In genomic region chr12:65192963-65193516, GRCh38 we compare ENCODE assay signal across 18 cellular contexts. TPM values are rescaled to one million over a fixed set of nuclear protein-coding genes. Genes with fewer than 3 reads are reported as not detected.
A peak's percentile ranks its signal among the peaks of the same experiment; 100 is the strongest.
DNase-seq lines count a peak whose midpoint lies in the region; ATAC-seq, FAIRE-seq and TF ChIP-seq lines count a peak whose summit lies in the region.
"Had no signal": no experiment of that assay in that cellular context is flagged by ENCODE, and none has a peak within 500 bp of the region (broad histone marks: within the 10 kb centered on the region; RNA-seq: fewer than 3 reads in every experiment).

No MANE protein-coding gene starts in this region.

- H2AFZ ChIP-seq in GM12878 (ENCODE audit: control insufficient read depth, low read depth, low read length): no peak overlapping the region

- RAD21 ChIA-PET in GM12878 (lab: Charles Lee; ENCODE audit: unreplicated experiment): interaction anchor here (1.0 to 2.1 kb wide), 3 partner anchors 16 to 36 kb away, joined by 3 to 7 read pairs (median 7); partner anchors contain the start of gene LEMD3

- TF ChIP-seq POLR2A in GM12878 (IDR thresholded peaks at IDR 0.05; ENCODE audit: low read depth, low read length): no peak

- no TSS peak for BruUV-seq in GM12878 (replicated peaks; lab: Mats Ljungman, UMichigan)

- peaks cover 84 to 87% of the 10 kb centered on the region in 2 donors for H3K4me1 Mint-ChIP-seq in natural killer cell
- peaks cover 49 to 55% of the 10 kb centered on the region in 2 donors for H3K4me1 Mint-ChIP-seq in natural killer cell treated with Interleukin-12 subunit alpha and Interleukin-12 subunit beta and Interleukin-15 and Interleukin-18, amount 100 ng/mL, for 72 hours (ENCODE audit: low read depth in 2 of 2)
- H3K4me1 Mint-ChIP-seq in stimulated activated naive CD8-positive, alpha-beta T cell treated with anti-CD3 and anti-CD28 coated beads, Interleukin-15, amount 100 ng/mL, for 72 hours: peaks cover 92% of the 10 kb centered on the region

- POLR2A ChIA-PET in GM12878 (lab: Charles Lee): interaction anchor here (0.9 to 1.3 kb wide), 2 partner anchors 16 to 24 kb away, joined by 3 to 4 read pairs; no protein-coding TSS in a partner anchor

- no peaks in the 10 kb centered on the region for H3K36me3 ChIP-seq in GM12878 (ENCODE audit: control insufficient read depth in 2 of 2, insufficient read depth in 2 of 2, low read length in 1 of 2)

- intact Hi-C loops in natural killer cell (cut with micrococcal nuclease) (no loop called here), GM12878 (cut with micrococcal nuclease; ENCODE audit: unreplicated experiment) (no loop called here)

- no peaks in the 10 kb centered on the region for H3K27me3 Mint-ChIP-seq in natural killer cell (ENCODE audit: low read depth in 2 of 2)
- H3K27me3 Mint-ChIP-seq in natural killer cell treated with Interleukin-12 subunit alpha and Interleukin-12 subunit beta and Interleukin-15 and Interleukin-18, amount 100 ng/mL, for 72 hours: no peaks in the 10 kb centered on the region
- H3K27me3 Mint-ChIP-seq in stimulated activated naive CD8-positive, alpha-beta T cell treated with anti-CD3 and anti-CD28 coated beads, Interleukin-15, amount 100 ng/mL, for 72 hours: no peaks in the 10 kb centered on the region
- H3K27me3 Mint-ChIP-seq: central memory CD8-positive, alpha-beta T cell had no signal

- FAIRE-seq in GM12878 (lab: Jason Lieb, UNC): no peak
- FAIRE-seq: endometrium, frontal cortex, TTC549 had no signal

- CTCF ChIA-PET in GM12878 (lab: Yijun Ruan, JAX): interaction anchor here (0.6 to 1.5 kb wide), 3 partner anchors 16 to 302 kb away, joined by 3 to 5 read pairs (median 4); no protein-coding TSS in a partner anchor

- SMC1A ChIA-PET in GM12878 (lab: Charles Lee; ENCODE audit: uncharacterized antibody, unreplicated experiment): interaction anchor here (0.6 to 5.6 kb wide), 7 partner anchors 9 to 1005 kb away, joined by 3 to 56 read pairs (median 5); partner anchors contain the start of gene LEMD3

- peaks cover 73% of the 10 kb centered on the region for H3K79me2 ChIP-seq in GM12878 (ENCODE audit: control insufficient read depth, insufficient read depth, low read length)

- no peak overlapping the region for H3K4me3 ChIP-seq in GM12878
- H3K4me3 ChIP-seq: testis had no signal

- H3K27ac Mint-ChIP-seq in natural killer cell: peak overlapping the region in 1 of 2 donors; percentile 67
- no peak overlapping the region for H3K27ac Mint-ChIP-seq in natural killer cell treated with Interleukin-12 subunit alpha and Interleukin-12 subunit beta and Interleukin-15 and Interleukin-18, amount 100 ng/mL, for 72 hours
- no peak overlapping the region for H3K27ac Mint-ChIP-seq in stimulated activated naive CD8-positive, alpha-beta T cell treated with anti-CD3 and anti-CD28 coated beads, Interleukin-15, amount 100 ng/mL, for 72 hours
- H3K27ac Mint-ChIP-seq: activated naive CD4-positive, alpha-beta T cell treated with anti-CD3 and anti-CD28 coated beads for 36 hours had no signal

- H3K9me3 ChIP-seq in GM12878 (replicated peaks; ENCODE audit: control insufficient read depth, insufficient read depth, low read length): peaks cover 9% of the 10 kb centered on the region; the same call in 2 of the 3 replicates
- H3K9me3 ChIP-seq: testis had no signal

- H4K20me1 ChIP-seq in GM12878 (ENCODE audit: control insufficient read depth, insufficient read depth): no peaks in the 10 kb centered on the region

- no peak for TF ChIP-seq RAD21 in GM12878 (IDR thresholded peaks at IDR 0.05; ENCODE audit: insufficient read depth, low read depth, low read length)

- peaks cover 2 to 3% of the 10 kb centered on the region in 2 donors for H3K9me3 Mint-ChIP-seq in natural killer cell
- peaks cover 5% of the 10 kb centered on the region for H3K9me3 Mint-ChIP-seq in natural killer cell treated with Interleukin-12 subunit alpha and Interleukin-12 subunit beta and Interleukin-15 and Interleukin-18, amount 100 ng/mL, for 72 hours
- peaks cover 14 to 15% of the 10 kb centered on the region in 2 donors for H3K9me3 Mint-ChIP-seq in stimulated activated naive CD8-positive, alpha-beta T cell treated with anti-CD3 and anti-CD28 coated beads, Interleukin-15, amount 100 ng/mL, for 72 hours

- no peak for TF ChIP-seq CTCF in natural killer cell (IDR thresholded peaks at IDR 0.05)
- no peak for TF ChIP-seq CTCF in GM12878 (IDR thresholded peaks at IDR 0.05 in 2 of 3, conservative IDR thresholded peaks at IDR 0.05 in 1 of 3; ENCODE audit: control insufficient read depth in 2 of 3, extremely low read depth in 1 of 3, insufficient read depth in 1 of 3, low read depth in 3 of 3, low read length in 3 of 3)

- no peaks in the 10 kb centered on the region for H3K36me3 Mint-ChIP-seq in natural killer cell
- H3K36me3 Mint-ChIP-seq in natural killer cell treated with Interleukin-12 subunit alpha and Interleukin-12 subunit beta and Interleukin-15 and Interleukin-18, amount 100 ng/mL, for 72 hours: peaks cover 4% of the 10 kb centered on the region

- no peak overlapping the region for H3K27ac ChIP-seq in GM12878 (ENCODE audit: control insufficient read depth, insufficient read depth)
- H3K27ac ChIP-seq: testis had no signal

- H3K9ac ChIP-seq in GM12878 (ENCODE audit: control insufficient read depth, insufficient read depth, low read length): no peak overlapping the region

- no peaks in the 10 kb centered on the region for H3K27me3 ChIP-seq in GM12878 (replicated peaks in 1 of 2; ENCODE audit: control insufficient read depth in 2 of 2, insufficient read depth in 2 of 2, low read length in 1 of 2)
- H3K27me3 ChIP-seq: testis had no signal

- DNase-seq in natural killer cell (no peak), MV-4-11 (lab: John Stamatoyannopoulos, UW) (peak; percentile 65), GM12878 (ENCODE audit: low read depth, low spot score) (no peak), cerebellar nuclear complex (lab: John Stamatoyannopoulos, UW) (no peak), mesenteric fat pad (ENCODE audit: low spot score) (no peak)
- DNase-seq in natural killer cell treated with Interleukin-12 subunit alpha and Interleukin-12 subunit beta and Interleukin-15 and Interleukin-18, amount 100 ng/mL, for 72 hours (ENCODE audit: low spot score): no peak
- no peak for DNase-seq in stimulated activated naive CD8-positive, alpha-beta T cell treated with anti-CD3 and anti-CD28 coated beads, Interleukin-15, amount 100 ng/mL, for 72 hours
- DNase-seq: activated naive CD4-positive, alpha-beta T cell treated with anti-CD3 and anti-CD28 coated beads for 36 hours; NCI-H2171; posterior cingulate gyrus; stimulated activated CD4-positive, alpha-beta T cell treated with anti-CD3 and anti-CD28 coated beads, Interleukin-15, amount 100 ng/mL, for 24 hours; testis had no signal

- H3K4me1 ChIP-seq in GM12878 (ENCODE audit: control insufficient read depth, insufficient read depth, low read length): peaks cover 23% of the 10 kb centered on the region
- H3K4me1 ChIP-seq: testis had no signal

- peak overlapping the region; percentile 52 for H3K4me3 Mint-ChIP-seq in natural killer cell
- no peak overlapping the region for H3K4me3 Mint-ChIP-seq in natural killer cell treated with Interleukin-12 subunit alpha and Interleukin-12 subunit beta and Interleukin-15 and Interleukin-18, amount 100 ng/mL, for 72 hours
- peak overlapping the region; percentile 46 to 67 for H3K4me3 Mint-ChIP-seq in stimulated activated naive CD8-positive, alpha-beta T cell treated with anti-CD3 and anti-CD28 coated beads, Interleukin-15, amount 100 ng/mL, for 72 hours
- H3K4me3 Mint-ChIP-seq: activated naive CD4-positive, alpha-beta T cell treated with anti-CD3 and anti-CD28 coated beads for 36 hours; central memory CD8-positive, alpha-beta T cell had no signal

- in situ Hi-C loops in GM12878 (cut with MboI): no loop called here

- no peak overlapping the region for H3K4me2 ChIP-seq in GM12878 (ENCODE audit: control insufficient read depth, insufficient read depth)

- ATAC-seq in natural killer cell (no peak), GM12878 (no peak), HG02970 (IDR thresholded peaks at IDR 0.05; ENCODE audit: low FRiP score, unreplicated experiment) (no peak)
- ATAC-seq in natural killer cell treated with Interleukin-12 subunit alpha and Interleukin-12 subunit beta and Interleukin-15 and Interleukin-18, amount 100 ng/mL, for 72 hours: no peak
- no peak for ATAC-seq in stimulated activated naive CD8-positive, alpha-beta T cell treated with anti-CD3 and anti-CD28 coated beads, Interleukin-15, amount 100 ng/mL, for 72 hours
- ATAC-seq: HCT116 had no signal

- WGBS in GM12878 (ENCODE audit: insufficient coverage, insufficient replicate concordance, low lambda C conversion rate, missing lambda C conversion rate): 83% methylated on average over 9 of the region's 9 CpGs

- no peak for TF ChIP-seq EP300 in GM12878 (IDR thresholded peaks at IDR 0.05; ENCODE audit: borderline replicate concordance in 1 of 2, control insufficient read depth in 1 of 2, low read depth in 2 of 2, low read length in 2 of 2)

TF ChIP-seq in GM12878, 131 proteins besides CTCF, POLR2A, EP300 and RAD21 (continues in another document):
- TF ChIP-seq SP1 (IDR thresholded peaks at IDR 0.05; ENCODE audit: low read depth, low read length) (no peak), STAT1 (conservative IDR thresholded peaks at IDR 0.05) (no peak), MEF2B (IDR thresholded peaks at IDR 0.05; ENCODE audit: partially characterized antibody, poor library complexity, severe bottlenecking) (no peak), NR2F1 (conservative IDR thresholded peaks at IDR 0.05) (peak; percentile 65), MYC (IDR thresholded peaks at IDR 0.05; ENCODE audit: insufficient read depth, insufficient read length, insufficient replicate concordance, low read length, severe bottlenecking) (no peak)

RNA-seq across cellular contexts. Expression of gene LEMD3, which starts 23.7 kb away (rescaled TPM):
- total RNA-seq in natural killer cell (10 to 100 TPM; 67.3 to 76.2 (median 71.1) TPM), GM12878 (2014; rRNA removed) (23.8 and 24.8 TPM in 2 replicates), GM12878 (2014; rRNA removed; fragmentation: Illumina TruSeq; extraction: Trizol) (19.4 and 19.6 TPM in 2 replicates), GM12878 (2021) (23.6 and 26.0 TPM in 2 replicates), mesenteric fat pad (26.1 TPM)
- total RNA-seq in natural killer cell treated with Interleukin-12 subunit alpha and Interleukin-12 subunit beta and Interleukin-15 and Interleukin-18, amount 100 ng/mL, for 72 hours: 10 to 100 TPM; 39.4 to 39.9 TPM
- 71.8 and 93.9 TPM in 2 replicates for total RNA-seq in GM12878 (2013; cell fraction: nucleolus; rRNA removed)
- polyA plus RNA-seq in GM12878 (2011; ENCODE audit: low read depth): 4.1 TPM
- polyA plus RNA-seq in GM12878 (2011; rRNA removed) (21.3 and 29.5 TPM in 2 replicates), GM12878 (2014; fragmentation: Illumina TruSeq; extraction: Trizol) (17.7 and 31.1 TPM in 2 replicates), GM12878 (2014; fragmentation: Nextera tagmentation; extraction: Ambion mirVana) (1 to 10 TPM; 7.5 to 9.0 TPM), GM12878 (2014; rRNA removed) (12.0 and 17.8 TPM in 2 replicates), GM12878 (2016; fragmentation: Nextera tagmentation; extraction: Ambion mirVana) (10 to 100 TPM; 14.6 to 15.4 TPM)
- 6.5 and 7.0 TPM in 2 replicates for polyA plus RNA-seq in GM12878 (2011; cell fraction: cytosol; rRNA removed)
- polyA plus RNA-seq in GM12878 (2011; cell fraction: nucleus; rRNA removed): 20.1 and 23.8 TPM in 2 replicates
- polyA plus RNA-seq in GM12878 (2012): 9.3 and 13.1 TPM in 2 replicates
- 13.5 and 14.3 TPM in 2 replicates for polyA minus RNA-seq in GM12878 (2011; rRNA and poly(A)+ RNA removed)
- 4.9 and 7.5 TPM in 2 replicates for polyA minus RNA-seq in GM12878 (2011; cell fraction: cytosol; rRNA and poly(A)+ RNA removed)
- 28.7 and 46.6 TPM in 2 replicates for polyA minus RNA-seq in GM12878 (2011; cell fraction: nucleus; rRNA and poly(A)+ RNA removed)
